Comparison of ENCODE assay signal across 20 cellular contexts in genomic region chr12:87704374-87704773, GRCh38.
"Had no signal": no experiment of that assay in that cellular context is flagged by ENCODE, and none has a peak within 500 bp of the region (broad histone marks: within the 10 kb centered on the region; RNA-seq: fewer than 3 reads in every experiment).

No MANE protein-coding gene starts in this region.

- H3K4me1 ChIP-seq: uterus had no signal

- H3K4me1 Mint-ChIP-seq: activated B cell treated with CpG ODN at 0.5 μM for 24 hours; natural killer cell; stimulated activated memory B cell treated with anti-CD40 and anti-IgM and Interleukin-4, amounts not matched to agents 10 μg/mL and 1 μg/mL and 100 μg/mL, for 72 hours had no signal

- H3K4me3 Mint-ChIP-seq: activated B cell treated with CpG ODN at 0.5 μM for 24 hours; activated CD8-positive, alpha-beta T cell treated with anti-CD3 and anti-CD28 coated beads, Interleukin-2, amount 10 ng/mL, durations not matched to agents 7 days and 5 days; activated T-cell treated with anti-CD3 and anti-CD28 coated beads, Interleukin-2, amount 50 U/mL, for 72 hours; natural killer cell; stimulated activated memory B cell treated with anti-CD40 and anti-IgM and Interleukin-4, amounts not matched to agents 10 μg/mL and 1 μg/mL and 100 μg/mL, for 72 hours had no signal

- H3K27me3 Mint-ChIP-seq: activated B cell treated with CpG ODN at 0.5 μM for 24 hours; stimulated activated memory B cell treated with anti-CD40 and anti-IgM and Interleukin-4, amounts not matched to agents 10 μg/mL and 1 μg/mL and 100 μg/mL, for 72 hours had no signal

- DNase-seq: activated B cell treated with CpG ODN at 0.5 μM for 24 hours; activated CD4-positive, alpha-beta T cell treated with anti-CD3 and anti-CD28 coated beads for 48 hours; activated CD8-positive, alpha-beta memory T cell treated with anti-CD3 and anti-CD28 coated beads, Interleukin-2, amount 50 U/mL, for 48 hours; activated CD8-positive, alpha-beta T cell treated with anti-CD3 and anti-CD28 coated beads, Interleukin-2, amount 10 ng/mL, durations not matched to agents 7 days and 5 days; activated gamma-delta T cell; activated T-cell treated with anti-CD3 and anti-CD28 coated beads, Interleukin-2, amount 50 U/mL, for 72 hours; caudate nucleus; esophagus squamous epithelium; glutamatergic neuron; kidney glomerular epithelial cell; mesendoderm; natural killer cell; retina; stimulated activated CD4-positive, alpha-beta T cell treated with anti-CD3 and anti-CD28 coated beads, Interleukin-2, amount 100 ng/mL, for 48 hours; uterus had no signal

- H3K27ac Mint-ChIP-seq: activated B cell treated with CpG ODN at 0.5 μM for 24 hours; activated CD8-positive, alpha-beta T cell treated with anti-CD3 and anti-CD28 coated beads, Interleukin-2, amount 10 ng/mL, durations not matched to agents 7 days and 5 days; activated naive CD4-positive, alpha-beta T cell treated with anti-CD3 and anti-CD28 coated beads, Interleukin-2, amount 50 U/mL, for 72 hours; activated T-cell treated with anti-CD3 and anti-CD28 coated beads, Interleukin-2, amount 50 U/mL, for 72 hours; natural killer cell; stimulated activated memory B cell treated with anti-CD40 and anti-IgM and Interleukin-4, amounts not matched to agents 10 μg/mL and 1 μg/mL and 100 μg/mL, for 72 hours had no signal

- H3K4me3 ChIP-seq: esophagus squamous epithelium, uterus had no signal

- H3K27ac ChIP-seq: esophagus squamous epithelium, neutrophil, uterus had no signal

- H3K36me3 Mint-ChIP-seq: stimulated activated memory B cell treated with anti-CD40 and anti-IgM and Interleukin-4, amounts not matched to agents 10 μg/mL and 1 μg/mL and 100 μg/mL, for 72 hours had no signal

- H3K27me3 ChIP-seq: neutrophil, uterus had no signal

- H3K36me3 ChIP-seq: esophagus squamous epithelium, neutrophil, uterus had no signal

- ATAC-seq: activated CD8-positive, alpha-beta T cell treated with anti-CD3 and anti-CD28 coated beads, Interleukin-2, amount 10 ng/mL, durations not matched to agents 7 days and 5 days; activated naive CD4-positive, alpha-beta T cell treated with anti-CD3 and anti-CD28 coated beads, Interleukin-2, amount 50 U/mL, for 72 hours; activated T-cell treated with anti-CD3 and anti-CD28 coated beads, Interleukin-2, amount 50 U/mL, for 72 hours; natural killer cell; stimulated activated memory B cell treated with anti-CD40 and anti-IgM and Interleukin-4, amounts not matched to agents 10 μg/mL and 1 μg/mL and 100 μg/mL, for 72 hours had no signal

- FAIRE-seq: colon, endometrium had no signal
